Comparison of ENCODE assay signal across 15 cellular contexts in the genomic region with DNA sequence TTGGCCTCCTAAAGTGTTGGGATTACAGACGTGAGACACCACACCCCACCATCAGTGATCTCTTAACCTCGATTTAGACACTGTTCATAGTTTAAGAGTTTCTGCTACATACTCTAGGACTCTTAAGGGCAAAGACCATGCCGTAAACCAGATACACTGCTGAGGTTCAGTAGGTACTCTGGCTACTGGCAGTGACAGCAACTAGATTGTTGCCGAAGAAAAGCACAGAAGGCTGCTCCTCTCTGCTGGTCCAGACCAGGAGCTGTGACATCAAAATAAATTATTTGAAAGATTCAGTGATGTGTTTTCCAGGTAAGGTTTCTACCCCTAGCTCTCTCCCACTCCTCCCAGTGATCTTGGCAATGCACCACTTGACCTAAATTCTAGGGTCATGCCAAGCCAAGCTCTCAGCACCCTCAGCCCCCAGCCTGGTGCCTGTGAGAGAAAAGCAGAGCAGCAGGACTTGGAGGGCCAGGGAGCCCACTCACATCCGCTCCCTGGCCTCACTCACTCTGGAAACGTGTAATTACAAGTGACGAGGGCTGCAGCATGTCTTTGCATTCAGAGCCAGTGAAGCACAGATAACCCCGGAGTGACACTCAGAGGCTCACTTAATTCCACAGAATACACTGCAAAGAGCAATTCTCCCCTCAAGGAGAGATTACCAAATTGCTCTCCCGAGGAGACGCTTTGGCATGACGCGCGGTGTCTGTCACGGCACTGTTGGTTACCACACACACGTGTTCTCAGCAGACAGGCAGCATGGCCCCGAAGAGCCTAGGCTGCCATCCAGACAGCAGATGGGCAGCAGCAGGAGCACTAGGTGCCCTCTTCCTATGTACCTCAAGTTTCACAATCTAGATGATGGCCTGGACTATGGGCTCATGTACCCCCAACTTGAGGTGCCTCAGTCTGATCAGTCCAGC.
DNase-seq lines count a peak whose midpoint lies in the region; ATAC-seq and TF ChIP-seq lines count a peak whose summit lies in the region.
"Had no signal": no experiment of that assay in that cellular context is flagged by ENCODE, and none has a peak within 500 bp of the region (broad histone marks: within the 10 kb centered on the region; RNA-seq: fewer than 3 reads in every experiment).

No MANE protein-coding gene starts in this region.

- no peak for TF ChIP-seq EP300 in ovary (IDR thresholded peaks at IDR 0.05)

- 86 to 89% (median 89%) methylated on average over 16 of the region's 16 CpGs for WGBS in ovary, 3 donors

- H3K4me1 ChIP-seq in cardiac muscle cell (ENCODE audit: low read depth) (peaks cover 39% of the 10 kb centered on the region), ovary (ENCODE audit: insufficient read depth) (peaks cover 7% of the 10 kb centered on the region)

- TF ChIP-seq POLR2A in ovary (IDR thresholded peaks at IDR 0.05) = no peak

- intact Hi-C loops in ovary (cut with DNase I) = loop anchor here in 1 of 4 donors (10.0 kb wide), 1 partner anchor 819 kb away; no protein-coding TSS in a partner anchor

- no peaks in the 10 kb centered on the region for H3K9me3 ChIP-seq in cardiac muscle cell (ENCODE audit: low read depth)
- H3K9me3 ChIP-seq in ovary = no peaks in the 10 kb centered on the region

- H3K27ac ChIP-seq in cardiac muscle cell = peak overlapping the region; percentile 70
- no peak overlapping the region for H3K27ac ChIP-seq in ovary

- H3K36me3 ChIP-seq in cardiac muscle cell (no peaks in the 10 kb centered on the region), ovary (no peaks in the 10 kb centered on the region)

- H3K27me3 ChIP-seq in cardiac muscle cell (no peaks in the 10 kb centered on the region), ovary (no peaks in the 10 kb centered on the region)

- peak; percentile 49 for DNase-seq in AG08395 (ENCODE audit: low spot score)
- peak; percentile 88 for DNase-seq in NCI-H2227 treated with DMSO at 0.1 percent for 48 hours (lab: John Stamatoyannopoulos, UW)
- peak; percentile 45 to 67 for DNase-seq in cardiac muscle cell (ENCODE audit: low read depth in 1 of 2, low spot score in 1 of 2)
- DNase-seq in ovary = peak in 4 of 5 donors; percentile 13 to 25 (median 20)
- no peak for DNase-seq in ureter (ENCODE audit: low spot score)
- no peak for DNase-seq in nucleus accumbens (lab: John Stamatoyannopoulos, UW)
- DNase-seq: activated CD4-positive, alpha-beta T cell treated with anti-CD3 and anti-CD28 coated beads, Interleukin-2, amount 50 U/mL, for 4 hours; activated T-cell treated with anti-CD3 and anti-CD28 coated beads, Interleukin-2, amount 50 U/mL, for 48 hours; effector memory CD4-positive, alpha-beta T cell; NCI-H1092 treated with DMSO at 0.1 percent for 48 hours; NCI-H510A; PC-3 had no signal

- H3K4me3 ChIP-seq in cardiac muscle cell (no peak overlapping the region), ovary (no peak overlapping the region)
- H3K4me3 ChIP-seq: GM12878 had no signal

- TF ChIP-seq CTCF in cardiac muscle cell (IDR thresholded peaks at IDR 0.05; ENCODE audit: low read depth, low read length) (no peak), ovary (IDR thresholded peaks at IDR 0.05) (no peak)

- no peak for ATAC-seq in GM21515 (IDR thresholded peaks at IDR 0.05; ENCODE audit: unreplicated experiment)
- ATAC-seq in GM21360 (IDR thresholded peaks at IDR 0.05; ENCODE audit: unreplicated experiment) = no peak
- ATAC-seq: PC-3 had no signal

Comparison
In these comparisons a context has a peak if more than half of its experiments do, and no peak if none do; other contexts are left out.
1. DNase-seq: peak in AG08395 (single experiment), NCI-H2227 treated with DMSO at 0.1 percent for 48 hours (single experiment), cardiac muscle cell (2 of 2) and ovary (4 of 5); none in ureter (single experiment) and nucleus accumbens (0 of 56).